Comparison of ENCODE assay signal across 18 cellular contexts in genomic region chr5:50299896-50300295, GRCh38.
DNase-seq lines count a peak whose midpoint lies in the region; ATAC-seq and TF ChIP-seq lines count a peak whose summit lies in the region.
"Had no signal": no experiment of that assay in that cellular context is flagged by ENCODE, and none has a peak within 500 bp of the region (broad histone marks: within the 10 kb centered on the region; RNA-seq: fewer than 3 reads in every experiment).

No MANE protein-coding gene starts in this region.

- H3F3A ChIP-seq in DOHH2 (ENCODE audit: control insufficient read depth, insufficient read depth) (no peaks in the 10 kb centered on the region; the same call in 1 of the 2 replicates), SU-DHL-6 (ENCODE audit: insufficient read depth) (0 out of 2 replicates have a peak, but pooled peaks cover 2% of the 10 kb centered on the region)

- H3K27ac ChIP-seq in DOHH2 (ENCODE audit: low read depth, low read length) (peak overlapping the region; percentile 46), SU-DHL-6 (ENCODE audit: low read depth, low read length) (peak overlapping the region; percentile 92)

- no peaks in the 10 kb centered on the region for H3K9me2 ChIP-seq in DOHH2 (replicated peaks; ENCODE audit: control insufficient read depth, low read length)
- no peaks in the 10 kb centered on the region for H3K9me2 ChIP-seq in SU-DHL-6 (replicated peaks; ENCODE audit: insufficient read depth, low read length)

- H3K27me3 ChIP-seq in DOHH2 (ENCODE audit: control insufficient read depth, low read length) (no peaks in the 10 kb centered on the region), SU-DHL-6 (ENCODE audit: low read length) (no peaks in the 10 kb centered on the region)

- H3K9me3 Mint-ChIP-seq in activated CD4-positive, alpha-beta memory T cell treated with anti-CD3 and anti-CD28 coated beads, Interleukin-2, amount 10 ng/mL, durations not matched to agents 7 days and 5 days, result peaks cover 12% of the 10 kb centered on the region

- H3K36me3 Mint-ChIP-seq in activated CD4-positive, alpha-beta memory T cell treated with anti-CD3 and anti-CD28 coated beads, Interleukin-2, amount 10 ng/mL, durations not matched to agents 7 days and 5 days (ENCODE audit: low read depth), result no peaks in the 10 kb centered on the region

- ATAC-seq in GM18867 (IDR thresholded peaks at IDR 0.05; ENCODE audit: unreplicated experiment) (no peak), GM21515 (IDR thresholded peaks at IDR 0.05; ENCODE audit: unreplicated experiment) (no peak)
- ATAC-seq: GM12878 had no signal

- no peaks in the 10 kb centered on the region for H4K20me1 ChIP-seq in DOHH2 (ENCODE audit: control insufficient read depth, insufficient read depth, low read depth, low read length)
- H4K20me1 ChIP-seq in SU-DHL-6 (ENCODE audit: low read depth, low read length), result no peaks in the 10 kb centered on the region

- H3K4me3 ChIP-seq in DOHH2 (ENCODE audit: low read length) (peak overlapping the region; percentile 1), SU-DHL-6 (ENCODE audit: insufficient read depth, low read length, poor library complexity, severe bottlenecking) (no peak overlapping the region), skeletal muscle cell (ENCODE audit: low read depth, low read length) (no peak overlapping the region)
- H3K4me3 ChIP-seq: GM12878, HAP-1 had no signal

- H3K79me2 ChIP-seq in DOHH2 (ENCODE audit: control insufficient read depth, low read length) (no peaks in the 10 kb centered on the region), SU-DHL-6 (ENCODE audit: insufficient read depth, low read length) (no peaks in the 10 kb centered on the region)

- no peaks in the 10 kb centered on the region for H3K27me3 Mint-ChIP-seq in activated CD4-positive, alpha-beta memory T cell treated with anti-CD3 and anti-CD28 coated beads, Interleukin-2, amount 10 ng/mL, durations not matched to agents 7 days and 5 days

- H3K27ac Mint-ChIP-seq in activated CD4-positive, alpha-beta memory T cell treated with anti-CD3 and anti-CD28 coated beads, Interleukin-2, amount 10 ng/mL, durations not matched to agents 7 days and 5 days, result no peak overlapping the region
- H3K27ac Mint-ChIP-seq: CD4-positive, alpha-beta memory T cell had no signal

- H2AFZ ChIP-seq in SU-DHL-6 (ENCODE audit: low read depth, low read length, severe bottlenecking), result peak overlapping the region; percentile 25

- TF ChIP-seq CTCF in DOHH2 (IDR thresholded peaks at IDR 0.05; ENCODE audit: low read depth, low read length, poor library complexity, severe bottlenecking) (no peak), SU-DHL-6 (IDR thresholded peaks at IDR 0.05; ENCODE audit: insufficient read depth, low read length, poor library complexity, severe bottlenecking) (no peak)

- DNase-seq in LHCN-M2 (ENCODE audit: low read depth) (peak; percentile 75), skeletal muscle cell (ENCODE audit: low read depth) (peak; percentile 6)
- DNase-seq in activated CD4-positive, CD25-positive, alpha-beta regulatory T cell treated with anti-CD3 and anti-CD28 coated beads, Interleukin-2, amount 50 U/mL, for 72 hours, result no peak
- DNase-seq in activated CD4-positive, alpha-beta memory T cell treated with anti-CD3 and anti-CD28 coated beads, Interleukin-2, amount 10 ng/mL, durations not matched to agents 7 days and 5 days, result no peak
- DNase-seq: C1 segment of cervical spinal cord; CD4-positive, alpha-beta memory T cell; COR-L47; DMS153; DND-41; EL; GDM1; GOT3 had no signal

- no peak overlapping the region for H3K4me3 Mint-ChIP-seq in activated CD4-positive, alpha-beta memory T cell treated with anti-CD3 and anti-CD28 coated beads, Interleukin-2, amount 10 ng/mL, durations not matched to agents 7 days and 5 days
- H3K4me3 Mint-ChIP-seq: CD4-positive, alpha-beta memory T cell had no signal

- peak overlapping the region; percentile 12; the same call in 1 of the 2 replicates for H3K9ac ChIP-seq in SU-DHL-6 (ENCODE audit: low read length)

- H3K4me2 ChIP-seq in DOHH2 (ENCODE audit: low read length), result peak overlapping the region; percentile 44
- H3K4me2 ChIP-seq in SU-DHL-6 (ENCODE audit: low read depth, low read length, poor library complexity, severe bottlenecking), result peak overlapping the region; percentile 42

- CTCF ChIA-PET in activated CD4-positive, alpha-beta memory T cell treated with anti-CD3 and anti-CD28 coated beads, Interleukin-2, amount 10 ng/mL, durations not matched to agents 7 days and 5 days (lab: Charles Lee), result no interaction called here

- H3K4me1 Mint-ChIP-seq in activated CD4-positive, alpha-beta memory T cell treated with anti-CD3 and anti-CD28 coated beads, Interleukin-2, amount 10 ng/mL, durations not matched to agents 7 days and 5 days, result no peaks in the 10 kb centered on the region
- H3K4me1 Mint-ChIP-seq: CD4-positive, alpha-beta memory T cell had no signal

- H3K36me3 ChIP-seq in DOHH2 (ENCODE audit: control insufficient read depth, low read length) (peaks cover 15% of the 10 kb centered on the region), SU-DHL-6 (ENCODE audit: low read length) (no peaks in the 10 kb centered on the region)
- H3K36me3 ChIP-seq: HAP-1 had no signal

- H3K4me1 ChIP-seq in DOHH2 (ENCODE audit: control insufficient read depth, low read length), result peaks cover 48% of the 10 kb centered on the region
- H3K4me1 ChIP-seq: HAP-1 had no signal

- POLR2A ChIA-PET in activated CD4-positive, alpha-beta memory T cell treated with anti-CD3 and anti-CD28 coated beads, Interleukin-2, amount 10 ng/mL, durations not matched to agents 7 days and 5 days (lab: Charles Lee), result no interaction called here

- H3K9me3 ChIP-seq in DOHH2 (ENCODE audit: control insufficient read depth, insufficient read depth, low read length) (peaks cover 12% of the 10 kb centered on the region; the same call in 1 of the 2 replicates), SU-DHL-6 (ENCODE audit: insufficient read depth, low read length) (no peaks in the 10 kb centered on the region)
- H3K9me3 ChIP-seq: HAP-1 had no signal

Comparison
In these comparisons a context has a peak if more than half of its experiments do, and no peak if none do; other contexts are left out.
1. DNase-seq: peak in LHCN-M2 (single experiment) and skeletal muscle cell (single experiment); none in activated CD4-positive, CD25-positive, alpha-beta regulatory T cell treated with anti-CD3 and anti-CD28 coated beads, Interleukin-2, amount 50 U/mL, for 72 hours (single experiment) and activated CD4-positive, alpha-beta memory T cell treated with anti-CD3 and anti-CD28 coated beads, Interleukin-2, amount 10 ng/mL, durations not matched to agents 7 days and 5 days (single experiment).